Comparison of ENCODE assay signal across 15 cellular contexts in the genomic region with DNA sequence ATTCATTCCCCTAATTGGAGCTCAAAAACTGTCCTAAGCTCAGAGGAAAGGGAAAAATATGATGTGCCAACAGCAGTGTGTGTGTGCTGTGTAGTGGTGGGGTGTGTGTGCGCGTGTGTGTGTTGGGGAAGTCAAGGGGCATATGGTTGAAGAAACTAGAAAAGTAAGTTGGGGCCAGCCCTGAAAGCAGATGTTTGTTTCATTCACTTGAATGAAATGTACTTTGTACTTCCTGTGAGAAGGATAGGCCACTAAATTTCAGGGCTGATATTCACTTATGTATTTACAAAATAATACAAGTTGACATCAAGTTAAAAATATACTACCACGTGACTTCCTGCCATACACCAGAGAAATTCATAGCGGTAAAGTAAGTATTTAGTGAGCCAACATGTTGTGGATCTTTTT.
DNase-seq lines count a peak whose midpoint lies in the region; ATAC-seq and TF ChIP-seq lines count a peak whose summit lies in the region.
"Had no signal": no experiment of that assay in that cellular context is flagged by ENCODE, and none has a peak within 500 bp of the region (broad histone marks: within the 10 kb centered on the region; RNA-seq: fewer than 3 reads in every experiment).

No MANE protein-coding gene starts in this region.

- H3K4me1 ChIP-seq in osteoblast (ENCODE audit: insufficient read depth, low read length) = no peaks in the 10 kb centered on the region
- no peaks in the 10 kb centered on the region for H3K4me1 ChIP-seq in PC-9 (replicated peaks; ENCODE audit: insufficient read depth)

- H3K27me3 ChIP-seq in osteoblast (ENCODE audit: insufficient read depth, low read length) (no peaks in the 10 kb centered on the region), PC-9 (ENCODE audit: insufficient read depth, low read depth) (no peaks in the 10 kb centered on the region)
- H3K27me3 ChIP-seq: upper lobe of right lung had no signal

- no peaks in the 10 kb centered on the region for H3K36me3 Mint-ChIP-seq in Calu3 (ENCODE audit: insufficient read depth, unreplicated experiment)

- H3F3A ChIP-seq in PC-9 (ENCODE audit: insufficient read depth, low read depth) = no peaks in the 10 kb centered on the region

- H3K9me3 ChIP-seq in osteoblast (ENCODE audit: low read depth, low read length) (no peaks in the 10 kb centered on the region), PC-9 (ENCODE audit: insufficient read depth, low read depth) (no peaks in the 10 kb centered on the region)
- H3K9me3 ChIP-seq: upper lobe of right lung had no signal

- H4K20me1 ChIP-seq in osteoblast (ENCODE audit: insufficient read depth, low read length) (no peaks in the 10 kb centered on the region), PC-9 (ENCODE audit: insufficient read depth) (no peaks in the 10 kb centered on the region)

- ATAC-seq in GM19397 (IDR thresholded peaks at IDR 0.05; ENCODE audit: unreplicated experiment) = peak; percentile 73
- ATAC-seq: upper lobe of right lung had no signal

- no peaks in the 10 kb centered on the region for H3K36me3 ChIP-seq in osteoblast (ENCODE audit: insufficient read depth, low read length)
- H3K36me3 ChIP-seq in PC-9 (ENCODE audit: low read depth) = no peaks in the 10 kb centered on the region
- H3K36me3 ChIP-seq: upper lobe of right lung had no signal

- no peak overlapping the region for H3K4me2 ChIP-seq in osteoblast (ENCODE audit: insufficient read depth, low read length)
- no peak overlapping the region for H3K4me2 ChIP-seq in PC-9

- intact Hi-C loops in PC-9 (cut with micrococcal nuclease; ENCODE audit: unreplicated experiment) = no loop called here
- intact Hi-C loops in Calu3 (cut with micrococcal nuclease; ENCODE audit: unreplicated experiment) = no loop called here

- no peaks in the 10 kb centered on the region for H3K27me3 Mint-ChIP-seq in Calu3 (ENCODE audit: unreplicated experiment)

- H3K9me2 ChIP-seq in PC-9 (ENCODE audit: insufficient read depth) = no peaks in the 10 kb centered on the region

- POLR2A ChIA-PET in PC-9 (lab: Charles Lee; ENCODE audit: unreplicated experiment) = no interaction called here

- TF ChIP-seq CTCF in AG10803 (conservative IDR thresholded peaks at IDR 0.05; ENCODE audit: low read length) = no peak
- no peak for TF ChIP-seq CTCF in VCaP (conservative IDR thresholded peaks at IDR 0.05)
- no peak for TF ChIP-seq CTCF in osteoblast (IDR thresholded peaks at IDR 0.05; ENCODE audit: extremely low read depth, low read depth, low read length)
- no peak for TF ChIP-seq CTCF in PC-9 (conservative IDR thresholded peaks at IDR 0.05)
- TF ChIP-seq CTCF in Calu3 (IDR thresholded peaks at IDR 0.05; ENCODE audit: unreplicated experiment) = no peak

- no peak overlapping the region for H3K4me3 ChIP-seq in AG10803 (ENCODE audit: low read length)
- H3K4me3 ChIP-seq in osteoblast (ENCODE audit: insufficient read depth, low read length) = no peak overlapping the region
- no peak overlapping the region for H3K4me3 ChIP-seq in PC-9
- H3K4me3 ChIP-seq: upper lobe of right lung had no signal

- DNase-seq in AG10803 (ENCODE audit: low read depth) (peak; percentile 78), osteoblast (ENCODE audit: insufficient read length, low spot score, missing footprints) (no peak), glomerular visceral epithelial cell (ENCODE audit: extremely low spot score) (no peak), kidney tubule cell (ENCODE audit: low spot score) (no peak), PC-9 (no peak), Calu3 (no peak)
- DNase-seq: amygdala, endodermal cell, NCI-H1417 treated with DMSO at 0.1 percent for 48 hours, NCI-H748 treated with DMSO at 0.1 percent for 48 hours, retina, SHP77, upper lobe of right lung had no signal

- no peak overlapping the region for H3K27ac Mint-ChIP-seq in Calu3 (ENCODE audit: unreplicated experiment)
- H3K27ac Mint-ChIP-seq: endodermal cell had no signal

- peak overlapping the region; percentile 91 for H3K27ac ChIP-seq in VCaP
- H3K27ac ChIP-seq in osteoblast (ENCODE audit: low read depth, low read length) = no peak overlapping the region
- H3K27ac ChIP-seq in PC-9 = no peak overlapping the region
- H3K27ac ChIP-seq: upper lobe of right lung had no signal

- CTCF ChIA-PET in PC-9 (lab: Charles Lee) (no interaction called here), Calu3 (lab: Charles Lee) (interaction anchor here (0.5 kb wide), 1 partner anchor 10 kb away, joined by 3 read pairs; no protein-coding TSS in a partner anchor)

- H3K4me1 Mint-ChIP-seq in Calu3 (ENCODE audit: low read depth, unreplicated experiment) = peaks cover 32% of the 10 kb centered on the region

- H2AFZ ChIP-seq in osteoblast (ENCODE audit: low read length) (peak overlapping the region; percentile 44), PC-9 (no peak overlapping the region)

- no peaks in the 10 kb centered on the region for H3K9me3 Mint-ChIP-seq in Calu3 (ENCODE audit: low read depth, unreplicated experiment)

- BruUV-seq in PC-9 (replicated peaks; lab: Mats Ljungman, UMichigan) (no TSS peak), Calu3 (replicated peaks; lab: Mats Ljungman, UMichigan) (no TSS peak)

- no peaks in the 10 kb centered on the region for H3K79me2 ChIP-seq in osteoblast (ENCODE audit: insufficient read depth, low read length)
- no peaks in the 10 kb centered on the region for H3K79me2 ChIP-seq in PC-9 (ENCODE audit: low read depth)

- H3K4me3 Mint-ChIP-seq in Calu3 (ENCODE audit: low read depth, unreplicated experiment) = no peak overlapping the region
- H3K4me3 Mint-ChIP-seq: endodermal cell had no signal
